Comparison of ENCODE assay signal across 1 cellular context in genomic region chr2:68907232-68907922, GRCh38.
TF ChIP-seq lines count a peak whose summit lies in the region.

No MANE protein-coding gene starts in this region.

TF ChIP-seq in HCT116, 20 proteins besides CTCF, POLR2A, EP300 and RAD21:
- TF ChIP-seq FOSL1 (IDR thresholded peaks at IDR 0.05; ENCODE audit: low read depth) (no peak), TCF7L2 (IDR thresholded peaks at IDR 0.05; ENCODE audit: borderline replicate concordance, extremely low read depth, insufficient read depth, insufficient read length) (peak; percentile 9)
